22 cellular contexts compared by ENCODE assay signal in the genomic region with DNA sequence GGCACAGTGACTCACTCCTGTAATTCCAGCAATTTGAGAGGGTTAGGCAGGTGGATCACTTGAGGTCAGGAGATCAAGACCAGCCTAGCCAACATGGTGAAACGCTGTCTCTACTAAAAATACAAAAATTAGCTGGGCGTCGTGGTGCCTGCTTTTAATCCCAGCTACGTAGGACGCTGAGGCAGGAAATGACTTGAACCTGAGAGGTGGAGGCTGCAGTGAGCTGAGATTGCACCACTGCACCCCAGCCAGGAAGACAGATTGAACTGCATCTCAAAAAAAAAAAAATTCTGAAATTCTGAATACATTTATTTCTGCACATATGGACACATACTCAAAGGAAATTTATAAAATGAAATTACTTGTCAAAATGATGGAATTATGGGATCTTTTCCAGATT.
"Had no signal": no experiment of that assay in that cellular context is flagged by ENCODE, and none has a peak within 500 bp of the region (broad histone marks: within the 10 kb centered on the region; RNA-seq: fewer than 3 reads in every experiment).

No MANE protein-coding gene starts in this region.

- H3K27me3 Mint-ChIP-seq: activated CD4-positive, alpha-beta T cell treated with anti-CD3 and anti-CD28 coated beads, Interleukin-2, amount 10 ng/mL, durations not matched to agents 7 days and 5 days; activated CD8-positive, alpha-beta T cell treated with anti-CD3 and anti-CD28 coated beads for 36 hours; activated naive CD8-positive, alpha-beta T cell had no signal

- H3K9me3 Mint-ChIP-seq: activated CD4-positive, alpha-beta T cell treated with anti-CD3 and anti-CD28 coated beads, Interleukin-2, amount 10 ng/mL, durations not matched to agents 7 days and 5 days; activated CD8-positive, alpha-beta T cell treated with anti-CD3 and anti-CD28 coated beads for 36 hours; activated T-cell treated with anti-CD3 and anti-CD28 coated beads, Interleukin-2, amount 50 U/mL, for 4 hours; activated T-helper 17 cell treated with anti-CD3 and anti-CD28 coated beads, Interleukin-2, amount 50 U/mL, for 72 hours had no signal

- ATAC-seq: activated CD8-positive, alpha-beta T cell treated with anti-CD3 and anti-CD28 coated beads for 36 hours; activated T-cell treated with anti-CD3 and anti-CD28 coated beads, Interleukin-2, amount 50 U/mL, for 4 hours; activated T-helper 17 cell treated with anti-CD3 and anti-CD28 coated beads, Interleukin-2, amount 50 U/mL, for 72 hours; esophagus mucosa; heart left ventricle had no signal

- DNase-seq: activated CD4-positive, alpha-beta T cell treated with anti-CD3 and anti-CD28 coated beads for 1 hour; activated CD4-positive, alpha-beta T cell treated with anti-CD3 and anti-CD28 coated beads for 4 hours; activated CD4-positive, alpha-beta T cell treated with anti-CD3 and anti-CD28 coated beads, Interleukin-2, amount 10 ng/mL, durations not matched to agents 7 days and 5 days; activated CD4-positive, alpha-beta T cell treated with anti-CD3 and anti-CD28 coated beads, Interleukin-2, amount 50 U/mL, for 48 hours; activated CD8-positive, alpha-beta memory T cell treated with anti-CD3 and anti-CD28 coated beads for 24 hours; activated CD8-positive, alpha-beta T cell treated with anti-CD3 and anti-CD28 coated beads for 36 hours; activated effector memory CD4-positive, alpha-beta T cell treated with Interleukin-2 at 50 U/mL for 16 hours; activated gamma-delta T cell treated with Interleukin-2 at 50 U/mL for 16 hours; activated naive CD4-positive, alpha-beta T cell treated with anti-CD3 and anti-CD28 coated beads, Interleukin-2, amount 50 U/mL, for 16 hours; activated naive CD4-positive, alpha-beta T cell treated with Interleukin-2 at 50 U/mL for 16 hours; activated T-cell treated with anti-CD3 and anti-CD28 coated beads, Interleukin-2, amount 50 U/mL, for 4 hours; amniotic stem cell; anterior cingulate cortex; caudate nucleus; colonic mucosa; effector CD8-positive, alpha-beta T cell; foreskin fibroblast; heart left ventricle; T-helper 2 cell had no signal

- H3K27ac Mint-ChIP-seq: activated CD4-positive, alpha-beta T cell treated with anti-CD3 and anti-CD28 coated beads, Interleukin-2, amount 10 ng/mL, durations not matched to agents 7 days and 5 days; activated CD8-positive, alpha-beta T cell treated with anti-CD3 and anti-CD28 coated beads for 36 hours; activated naive CD8-positive, alpha-beta T cell; activated T-helper 17 cell treated with anti-CD3 and anti-CD28 coated beads, Interleukin-2, amount 50 U/mL, for 72 hours had no signal

- H3K36me3 Mint-ChIP-seq: activated naive CD8-positive, alpha-beta T cell had no signal

- H3K4me1 Mint-ChIP-seq: activated CD4-positive, alpha-beta T cell treated with anti-CD3 and anti-CD28 coated beads, Interleukin-2, amount 10 ng/mL, durations not matched to agents 7 days and 5 days; activated T-helper 17 cell treated with anti-CD3 and anti-CD28 coated beads, Interleukin-2, amount 50 U/mL, for 72 hours had no signal

- H3K4me3 Mint-ChIP-seq: activated CD4-positive, alpha-beta T cell treated with anti-CD3 and anti-CD28 coated beads, Interleukin-2, amount 10 ng/mL, durations not matched to agents 7 days and 5 days; activated CD8-positive, alpha-beta T cell treated with anti-CD3 and anti-CD28 coated beads for 36 hours; activated naive CD8-positive, alpha-beta T cell; activated T-cell treated with anti-CD3 and anti-CD28 coated beads, Interleukin-2, amount 50 U/mL, for 4 hours; activated T-helper 17 cell treated with anti-CD3 and anti-CD28 coated beads, Interleukin-2, amount 50 U/mL, for 72 hours had no signal
